In genomic region chr18:12857991-12858544, GRCh38 we compare ENCODE assay signal across 18 cellular contexts. TPM values are rescaled to one million over a fixed set of nuclear protein-coding genes. Genes with fewer than 3 reads are reported as not detected.
DNase-seq lines count a peak whose midpoint lies in the region; ATAC-seq, FAIRE-seq and TF ChIP-seq lines count a peak whose summit lies in the region.
"Had no signal": no experiment of that assay in that cellular context is flagged by ENCODE, and none has a peak within 500 bp of the region (broad histone marks: within the 10 kb centered on the region; RNA-seq: fewer than 3 reads in every experiment).

No MANE protein-coding gene starts in this region.

- POLR2A ChIA-PET in GM12878 (lab: Charles Lee), result interaction anchor here (1.7 kb wide), 1 partner anchor 25 kb away, joined by 10 read pairs; the partner anchor contains the start of gene PTPN2

- no peaks in the 10 kb centered on the region for H4K20me1 ChIP-seq in GM12878 (ENCODE audit: control insufficient read depth, insufficient read depth)

- peak overlapping the region; percentile 64 for H3K4me2 ChIP-seq in GM12878 (ENCODE audit: control insufficient read depth, insufficient read depth)

- H3K36me3 Mint-ChIP-seq in T-helper 1 cell treated with Interleukin-12 subunit alpha and Interleukin-12 subunit beta and Interleukin-4 antibody, amounts not matched to agents 30 μg/mL and 1 μg/mL, for 36 hours (ENCODE audit: low read depth), result peaks cover 37% of the 10 kb centered on the region

- no peak for TF ChIP-seq POLR2A in GM12878 (IDR thresholded peaks at IDR 0.05; ENCODE audit: low read depth, low read length)

- ATAC-seq in stimulated activated naive CD8-positive, alpha-beta T cell treated with anti-CD3 and anti-CD28 coated beads, Interleukin-15, amount 100 ng/mL, for 72 hours, result peak; percentile 43
- ATAC-seq in stimulated activated naive CD8-positive, alpha-beta T cell treated with anti-CD3 and anti-CD28 coated beads, Interleukin-15, Interleukin-2, amounts not matched to agents 100 U/mL and 50 U/mL, for 24 hours, result no peak
- ATAC-seq in GM12878, result peak; percentile 33
- ATAC-seq in GM21526 (IDR thresholded peaks at IDR 0.05; ENCODE audit: low FRiP score, unreplicated experiment), result no peak
- ATAC-seq: body of pancreas, Right ventricle myocardium inferior had no signal

- H3K9ac ChIP-seq in GM12878 (ENCODE audit: control insufficient read depth, insufficient read depth, low read length), result no peak overlapping the region

- peaks cover 4 to 11% of the 10 kb centered on the region in 2 experiments; a peak in 3 of 4 replicates for H3K36me3 ChIP-seq in GM12878 (ENCODE audit: control insufficient read depth in 2 of 2, insufficient read depth in 2 of 2, low read length in 1 of 2)
- H3K36me3 ChIP-seq: prostate gland had no signal

- H3K27ac ChIP-seq in GM12878 (ENCODE audit: control insufficient read depth, insufficient read depth), result peak overlapping the region; percentile 53; the same call in 1 of the 2 replicates
- H3K27ac ChIP-seq: body of pancreas, neutrophil, prostate gland had no signal

- H3K4me1 Mint-ChIP-seq in stimulated activated naive CD8-positive, alpha-beta T cell treated with anti-CD3 and anti-CD28 coated beads, Interleukin-15, amount 100 ng/mL, for 72 hours, result peaks cover 90% of the 10 kb centered on the region
- peaks cover 70% of the 10 kb centered on the region for H3K4me1 Mint-ChIP-seq in T-helper 1 cell treated with Interleukin-12 subunit alpha and Interleukin-12 subunit beta and Interleukin-4 antibody, amounts not matched to agents 30 μg/mL and 1 μg/mL, for 36 hours (ENCODE audit: low read depth)

- TF ChIP-seq CTCF in GM12878 (IDR thresholded peaks at IDR 0.05 in 2 of 3, conservative IDR thresholded peaks at IDR 0.05 in 1 of 3; ENCODE audit: control insufficient read depth in 2 of 3, extremely low read depth in 1 of 3, insufficient read depth in 1 of 3, low read depth in 3 of 3, low read length in 3 of 3), result no peak

- SMC1A ChIA-PET in GM12878 (lab: Charles Lee; ENCODE audit: uncharacterized antibody, unreplicated experiment), result interaction anchor here (0.6 to 10.4 kb wide), 8 partner anchors 9 to 42 kb away, joined by 3 to 95 read pairs (median 3); partner anchors contain the start of gene PTPN2

- H3K4me3 Mint-ChIP-seq in stimulated activated naive CD8-positive, alpha-beta T cell treated with anti-CD3 and anti-CD28 coated beads, Interleukin-15, amount 100 ng/mL, for 72 hours, result peak overlapping the region in 1 of 2 donors; percentile 30
- peak overlapping the region; percentile 56 for H3K4me3 Mint-ChIP-seq in T-helper 1 cell treated with Interleukin-12 subunit alpha and Interleukin-12 subunit beta and Interleukin-4 antibody, amounts not matched to agents 30 μg/mL and 1 μg/mL, for 36 hours

- H3K79me2 ChIP-seq in GM12878 (ENCODE audit: control insufficient read depth, insufficient read depth, low read length), result peaks cover 49% of the 10 kb centered on the region

- no peaks in the 10 kb centered on the region for H3K9me3 Mint-ChIP-seq in stimulated activated naive CD8-positive, alpha-beta T cell treated with anti-CD3 and anti-CD28 coated beads, Interleukin-15, amount 100 ng/mL, for 72 hours
- no peaks in the 10 kb centered on the region for H3K9me3 Mint-ChIP-seq in T-helper 1 cell treated with Interleukin-12 subunit alpha and Interleukin-12 subunit beta and Interleukin-4 antibody, amounts not matched to agents 30 μg/mL and 1 μg/mL, for 36 hours
- H3K9me3 Mint-ChIP-seq: IgD-negative memory B cell had no signal

- no peak for DNase-seq in stimulated activated naive CD8-positive, alpha-beta T cell treated with anti-CD3 and anti-CD28 coated beads, Interleukin-15, amount 100 ng/mL, for 72 hours
- DNase-seq in stimulated activated naive CD8-positive, alpha-beta T cell treated with anti-CD3 and anti-CD28 coated beads, Interleukin-15, Interleukin-2, amounts not matched to agents 100 U/mL and 50 U/mL, for 24 hours, result no peak
- DNase-seq in GM12878 (ENCODE audit: low read depth, low spot score) (no peak), GM19239 (ENCODE audit: insufficient read length, low spot score) (no peak), NCI-H446 treated with DMSO at 0.1 percent for 48 hours (lab: John Stamatoyannopoulos, UW) (no peak)
- DNase-seq: activated T-cell treated with anti-CD3 and anti-CD28 coated beads for 4 hours, body of pancreas, DMS153, GDM1, NCI-H526 treated with DMSO at 0.1 percent for 48 hours, SW 1271 had no signal

- no peak for TF ChIP-seq EP300 in GM12878 (IDR thresholded peaks at IDR 0.05; ENCODE audit: borderline replicate concordance in 1 of 2, control insufficient read depth in 1 of 2, low read depth in 2 of 2, low read length in 2 of 2)

- no peak for FAIRE-seq in GM12878 (lab: Jason Lieb, UNC)
- no peak for FAIRE-seq in GM19239 (lab: Jason Lieb, UNC)
- FAIRE-seq: keratinocyte had no signal

- H3K9me3 ChIP-seq in GM12878 (replicated peaks; ENCODE audit: control insufficient read depth, insufficient read depth, low read length), result no peaks in the 10 kb centered on the region; the same call in 2 of the 3 replicates
- H3K9me3 ChIP-seq: body of pancreas, neutrophil, prostate gland had no signal

- no peaks in the 10 kb centered on the region for H3K27me3 Mint-ChIP-seq in stimulated activated naive CD8-positive, alpha-beta T cell treated with anti-CD3 and anti-CD28 coated beads, Interleukin-15, amount 100 ng/mL, for 72 hours
- H3K27me3 Mint-ChIP-seq in T-helper 1 cell treated with Interleukin-12 subunit alpha and Interleukin-12 subunit beta and Interleukin-4 antibody, amounts not matched to agents 30 μg/mL and 1 μg/mL, for 36 hours (ENCODE audit: low read depth), result no peaks in the 10 kb centered on the region
- H3K27me3 Mint-ChIP-seq: IgD-negative memory B cell had no signal

- TF ChIP-seq RAD21 in GM12878 (IDR thresholded peaks at IDR 0.05; ENCODE audit: insufficient read depth, low read depth, low read length), result no peak

- intact Hi-C loops in GM12878 (cut with micrococcal nuclease; ENCODE audit: unreplicated experiment), result loop anchor here (1.0 kb wide), 1 partner anchor 49 kb away; no protein-coding TSS in a partner anchor

- H3K27ac Mint-ChIP-seq in stimulated activated naive CD8-positive, alpha-beta T cell treated with anti-CD3 and anti-CD28 coated beads, Interleukin-15, amount 100 ng/mL, for 72 hours, result no peak overlapping the region
- peak overlapping the region; percentile 69 for H3K27ac Mint-ChIP-seq in T-helper 1 cell treated with Interleukin-12 subunit alpha and Interleukin-12 subunit beta and Interleukin-4 antibody, amounts not matched to agents 30 μg/mL and 1 μg/mL, for 36 hours

- RAD21 ChIA-PET in GM12878 (lab: Charles Lee; ENCODE audit: unreplicated experiment), result interaction anchor here (0.7 to 1.7 kb wide), 4 partner anchors 14 to 26 kb away, joined by 3 to 7 read pairs (median 6); partner anchors contain the start of gene PTPN2

- in situ Hi-C loops in GM12878 (cut with MboI), result no loop called here

- BruUV-seq in GM12878 (replicated peaks; lab: Mats Ljungman, UMichigan), result no TSS peak

- H3K4me1 ChIP-seq in GM12878 (ENCODE audit: control insufficient read depth, insufficient read depth, low read length), result peaks cover 30% of the 10 kb centered on the region
- H3K4me1 ChIP-seq: prostate gland had no signal

- H3K27me3 ChIP-seq in GM12878 (replicated peaks in 1 of 2; ENCODE audit: control insufficient read depth in 2 of 2, insufficient read depth in 2 of 2, low read length in 1 of 2), result no peaks in the 10 kb centered on the region
- H3K27me3 ChIP-seq: body of pancreas, neutrophil had no signal

- CTCF ChIA-PET in GM12878 (lab: Yijun Ruan, JAX), result interaction anchor here (0.7 kb wide), 1 partner anchor 41 kb away, joined by 3 read pairs; no protein-coding TSS in a partner anchor

- H3K4me3 ChIP-seq in GM12878, result no peak overlapping the region
- H3K4me3 ChIP-seq: body of pancreas, prostate gland had no signal

- H2AFZ ChIP-seq in GM12878 (ENCODE audit: control insufficient read depth, low read depth, low read length), result no peak overlapping the region

- 61% methylated on average over 4 of the region's 4 CpGs for WGBS in GM12878 (ENCODE audit: insufficient coverage, insufficient replicate concordance, low lambda C conversion rate, missing lambda C conversion rate)

TF ChIP-seq in GM12878, 131 proteins besides CTCF, POLR2A, EP300 and RAD21:
- no peak for TF ChIP-seq HDAC6 (IDR thresholded peaks at IDR 0.05; ENCODE audit: unreplicated experiment)
- TF ChIP-seq NFIC (IDR thresholded peaks at IDR 0.05; ENCODE audit: low read depth, low read length), result no peak
- no peak for TF ChIP-seq KDM1A (IDR thresholded peaks at IDR 0.05; ENCODE audit: borderline replicate concordance)
TF ChIP-seq in GM12878: peak in this region for 0.

RNA-seq across cellular contexts. Expression of gene PTPN2, which starts 26.0 kb away (rescaled TPM):
- 161 and 163 TPM in 2 replicates for total RNA-seq in GM12878 (2013; cell fraction: nucleolus; rRNA removed)
- total RNA-seq in GM12878 (2014; rRNA removed), result 46.5 and 55.7 TPM in 2 replicates
- 85.5 and 86.7 TPM in 2 replicates for total RNA-seq in GM12878 (2014; rRNA removed; fragmentation: Illumina TruSeq; extraction: Trizol)
- 48.0 and 53.0 TPM in 2 replicates for total RNA-seq in GM12878 (2021)
- 28.5 TPM for polyA plus RNA-seq in GM12878 (2011; ENCODE audit: low read depth)
- 83.0 and 114 TPM in 2 replicates for polyA plus RNA-seq in GM12878 (2011; rRNA removed)
- 27.7 and 31.8 TPM in 2 replicates for polyA plus RNA-seq in GM12878 (2011; cell fraction: cytosol; rRNA removed)
- 67.0 and 73.2 TPM in 2 replicates for polyA plus RNA-seq in GM12878 (2011; cell fraction: nucleus; rRNA removed)
- polyA plus RNA-seq in GM12878 (2012), result 37.1 and 45.3 TPM in 2 replicates
- polyA plus RNA-seq in GM12878 (2014; fragmentation: Illumina TruSeq; extraction: Trizol), result 78.3 and 84.3 TPM in 2 replicates
- 10 to 100 TPM; 54.9 to 57.9 TPM for polyA plus RNA-seq in GM12878 (2014; fragmentation: Nextera tagmentation; extraction: Ambion mirVana)
- 39.4 and 53.5 TPM in 2 replicates for polyA plus RNA-seq in GM12878 (2014; rRNA removed)
- 10 to 100 TPM; 71.3 to 80.4 TPM for polyA plus RNA-seq in GM12878 (2016; fragmentation: Nextera tagmentation; extraction: Ambion mirVana)
- polyA minus RNA-seq in GM12878 (2011; rRNA and poly(A)+ RNA removed), result 33.9 and 84.9 TPM in 2 replicates
- 13.6 and 37.3 TPM in 2 replicates for polyA minus RNA-seq in GM12878 (2011; cell fraction: cytosol; rRNA and poly(A)+ RNA removed)
- 23.6 and 37.5 TPM in 2 replicates for polyA minus RNA-seq in GM12878 (2011; cell fraction: nucleus; rRNA and poly(A)+ RNA removed)

Comparison
In these comparisons a context has a peak if more than half of its experiments do, and no peak if none do; other contexts are left out.
1. ATAC-seq: peak in stimulated activated naive CD8-positive, alpha-beta T cell treated with anti-CD3 and anti-CD28 coated beads, Interleukin-15, amount 100 ng/mL, for 72 hours (single experiment) and GM12878 (single experiment); none in stimulated activated naive CD8-positive, alpha-beta T cell treated with anti-CD3 and anti-CD28 coated beads, Interleukin-15, Interleukin-2, amounts not matched to agents 100 U/mL and 50 U/mL, for 24 hours (single experiment) and GM21526 (single experiment).